ENCODE assay signal across 17 cellular contexts in the genomic region with DNA sequence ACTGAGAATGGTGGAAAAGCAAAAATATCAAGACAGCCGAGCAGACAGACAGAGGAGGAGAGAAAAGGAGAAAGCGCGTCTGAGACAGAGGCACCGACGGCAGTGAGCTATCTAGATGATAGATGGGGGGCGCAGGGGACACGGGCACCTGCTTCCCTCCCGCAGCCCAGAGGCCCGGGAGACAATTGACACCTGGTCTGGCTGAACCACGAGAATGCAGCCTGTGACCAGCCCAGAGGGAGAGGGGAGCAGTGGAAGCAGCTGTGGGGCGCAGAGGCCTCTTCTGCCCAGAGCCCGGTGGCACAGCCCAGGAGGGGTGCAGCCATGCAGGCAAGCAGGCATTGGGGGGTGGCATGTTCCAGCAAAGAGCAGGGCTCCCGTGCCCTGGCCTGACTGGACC. TPM values are rescaled to one million over a fixed set of nuclear protein-coding genes. Genes with fewer than 3 reads are reported as not detected.
DNase-seq lines count a peak whose midpoint lies in the region; ATAC-seq, FAIRE-seq and TF ChIP-seq lines count a peak whose summit lies in the region.
"Had no signal": no experiment of that assay in that cellular context is flagged by ENCODE, and none has a peak within 500 bp of the region (broad histone marks: within the 10 kb centered on the region; RNA-seq: fewer than 3 reads in every experiment).

No MANE protein-coding gene starts in this region.

- no peak overlapping the region for H3K9ac ChIP-seq in SK-N-SH
- no peak overlapping the region for H3K9ac ChIP-seq in GM12878 (ENCODE audit: control insufficient read depth, insufficient read depth, low read length)
- H3K9ac ChIP-seq in smooth muscle cell (ENCODE audit: low read depth) = no peak overlapping the region

- H3K27ac ChIP-seq in SK-N-SH (ENCODE audit: low read depth in 2 of 2, low read length in 1 of 2) (no peak overlapping the region), GM12878 (ENCODE audit: control insufficient read depth, insufficient read depth) (no peak overlapping the region), smooth muscle cell (ENCODE audit: low read depth) (no peak overlapping the region)

- POLR2A ChIA-PET in SK-N-SH (lab: Yijun Ruan, JAX) = interaction anchor here (0.6 kb wide), 1 partner anchor 312 kb away, joined by 3 read pairs; no protein-coding TSS in a partner anchor
- POLR2A ChIA-PET in GM12878 (lab: Charles Lee) = no interaction called here

- H3K9me2 ChIP-seq in SK-N-SH = no peaks in the 10 kb centered on the region

- no peaks in the 10 kb centered on the region for H3K36me3 ChIP-seq in SK-N-SH (replicated peaks in 1 of 2; ENCODE audit: control insufficient read depth in 1 of 2, insufficient read depth in 2 of 2, low read length in 1 of 2)
- no peaks in the 10 kb centered on the region for H3K36me3 ChIP-seq in GM12878 (ENCODE audit: control insufficient read depth in 2 of 2, insufficient read depth in 2 of 2, low read length in 1 of 2)
- no peaks in the 10 kb centered on the region for H3K36me3 ChIP-seq in smooth muscle cell (ENCODE audit: low read depth)
- H3K36me3 ChIP-seq: MG63 had no signal

- no peak overlapping the region for H3K4me2 ChIP-seq in SK-N-SH
- no peak overlapping the region for H3K4me2 ChIP-seq in GM12878 (ENCODE audit: control insufficient read depth, insufficient read depth)
- no peak overlapping the region for H3K4me2 ChIP-seq in smooth muscle cell

- 72% methylated on average over 11 of the region's 13 CpGs for WGBS in SK-N-SH (ENCODE audit: low lambda C conversion rate)
- WGBS in GM12878 (ENCODE audit: insufficient coverage, insufficient replicate concordance, low lambda C conversion rate, missing lambda C conversion rate) = under 1% methylated on average over 13 of the region's 13 CpGs
- WGBS in smooth muscle cell (ENCODE audit: low lambda C conversion rate) = 92% methylated on average over 13 of the region's 13 CpGs

- intact Hi-C loops in GM12878 (cut with micrococcal nuclease; ENCODE audit: unreplicated experiment) = no loop called here

- ATAC-seq in SK-N-SH treated with all-trans-retinoic acid at 6 μM for 48 hours (peak; percentile 22; the same call in 2 of the 3 replicates), GM12878 (peak; percentile 21; the same call in 1 of the 3 replicates), GM21786 (IDR thresholded peaks at IDR 0.05; ENCODE audit: unreplicated experiment) (no peak)

- TF ChIP-seq RAD21 in SK-N-SH (IDR thresholded peaks at IDR 0.05; ENCODE audit: low read length) = no peak
- TF ChIP-seq RAD21 in GM12878 (IDR thresholded peaks at IDR 0.05; ENCODE audit: insufficient read depth, low read depth, low read length) = no peak

- TF ChIP-seq EP300 in SK-N-SH (IDR thresholded peaks at IDR 0.05; ENCODE audit: borderline replicate concordance in 1 of 2, low read depth in 1 of 2, low read length in 1 of 2) (no peak), GM12878 (IDR thresholded peaks at IDR 0.05; ENCODE audit: borderline replicate concordance in 1 of 2, control insufficient read depth in 1 of 2, low read depth in 2 of 2, low read length in 2 of 2) (no peak)

- H3K4me3 ChIP-seq in SK-N-SH (ENCODE audit: low read depth in 2 of 2, low read length in 1 of 2) (no peak overlapping the region), GM12878 (no peak overlapping the region), smooth muscle cell (no peak overlapping the region)
- H3K4me3 ChIP-seq: MG63 had no signal

- BruUV-seq in GM12878 (replicated peaks; lab: Mats Ljungman, UMichigan) = no TSS peak

- in situ Hi-C loops in GM12878 (cut with MboI) = no loop called here

- no peak for DNase-seq in SK-N-SH
- no peak for DNase-seq in GM12878 (ENCODE audit: low read depth, low spot score)
- DNase-seq in myocyte (ENCODE audit: low read depth) = peak; percentile 85
- DNase-seq in H4 (ENCODE audit: low spot score) = no peak
- DNase-seq in T1000 (lab: John Stamatoyannopoulos, UW) = no peak
- no peak for DNase-seq in smooth muscle cell (lab: John Stamatoyannopoulos, UW; ENCODE audit: unreplicated experiment)
- DNase-seq: COR-L47, HFFc6, KBM-7, NCI-H1417 treated with DMSO at 0.1 percent for 48 hours, NCI-H2029, NCI-H226, T-cell had no signal

- no peaks in the 10 kb centered on the region for H4K20me1 ChIP-seq in SK-N-SH (ENCODE audit: insufficient read depth)
- H4K20me1 ChIP-seq in GM12878 (ENCODE audit: control insufficient read depth, insufficient read depth) = no peaks in the 10 kb centered on the region; the same call in 1 of the 2 replicates
- no peaks in the 10 kb centered on the region for H4K20me1 ChIP-seq in smooth muscle cell (ENCODE audit: low read depth)

- H3K4me1 ChIP-seq in SK-N-SH (ENCODE audit: control insufficient read depth in 1 of 2, insufficient read depth in 2 of 2, low read depth in 1 of 2, low read length in 1 of 2) (no peaks in the 10 kb centered on the region; a peak in 1 of 4 replicates), GM12878 (ENCODE audit: control insufficient read depth, insufficient read depth, low read length) (no peaks in the 10 kb centered on the region), smooth muscle cell (ENCODE audit: low read depth) (no peaks in the 10 kb centered on the region)

- TF ChIP-seq CTCF in SK-N-SH (IDR thresholded peaks at IDR 0.05) (no peak), GM12878 (IDR thresholded peaks at IDR 0.05 in 2 of 3, conservative IDR thresholded peaks at IDR 0.05 in 1 of 3; ENCODE audit: control insufficient read depth in 2 of 3, extremely low read depth in 1 of 3, insufficient read depth in 1 of 3, low read depth in 3 of 3, low read length in 3 of 3) (no peak), smooth muscle cell (IDR thresholded peaks at IDR 0.05; ENCODE audit: borderline replicate concordance, insufficient read depth, poor library complexity, severe bottlenecking) (no peak)

- SMC1A ChIA-PET in GM12878 (lab: Charles Lee; ENCODE audit: uncharacterized antibody, unreplicated experiment) = no interaction called here

- CTCF ChIA-PET in SK-N-SH (lab: Yijun Ruan, JAX) = interaction anchor here (0.8 to 1.9 kb wide), 4 partner anchors 15 to 213 kb away, joined by 3 to 6 read pairs (median 3); no protein-coding TSS in a partner anchor
- CTCF ChIA-PET in GM12878 (lab: Yijun Ruan, JAX) = no interaction called here

- no peak overlapping the region for H2AFZ ChIP-seq in SK-N-SH (ENCODE audit: low read depth)
- no peak overlapping the region for H2AFZ ChIP-seq in GM12878 (ENCODE audit: control insufficient read depth, low read depth, low read length)
- no peak overlapping the region for H2AFZ ChIP-seq in smooth muscle cell (ENCODE audit: low read depth)

- H3F3A ChIP-seq in SK-N-SH (replicated peaks; ENCODE audit: insufficient read depth) (no peaks in the 10 kb centered on the region), smooth muscle cell (ENCODE audit: low read depth) (no peaks in the 10 kb centered on the region)

- no peak for FAIRE-seq in GM12878 (lab: Jason Lieb, UNC)

- H3K9me3 ChIP-seq in SK-N-SH (no peaks in the 10 kb centered on the region), GM12878 (replicated peaks; ENCODE audit: control insufficient read depth, insufficient read depth, low read length) (no peaks in the 10 kb centered on the region), smooth muscle cell (replicated peaks; ENCODE audit: low read depth) (no peaks in the 10 kb centered on the region)
- H3K9me3 ChIP-seq: MG63 had no signal

- H3K79me2 ChIP-seq in SK-N-SH (ENCODE audit: insufficient read depth) = no peaks in the 10 kb centered on the region
- H3K79me2 ChIP-seq in GM12878 (ENCODE audit: control insufficient read depth, insufficient read depth, low read length) = no peaks in the 10 kb centered on the region
- no peaks in the 10 kb centered on the region for H3K79me2 ChIP-seq in smooth muscle cell (ENCODE audit: low read depth)

- RAD21 ChIA-PET in GM12878 (lab: Charles Lee; ENCODE audit: unreplicated experiment) = no interaction called here

- no peak for TF ChIP-seq POLR2A in GM12878 (IDR thresholded peaks at IDR 0.05; ENCODE audit: low read depth, low read length)

- H3K27me3 ChIP-seq in SK-N-SH (ENCODE audit: insufficient read depth) (no peaks in the 10 kb centered on the region), GM12878 (replicated peaks in 1 of 2; ENCODE audit: control insufficient read depth in 2 of 2, insufficient read depth in 2 of 2, low read length in 1 of 2) (peaks cover 10 to 16% of the 10 kb centered on the region in 2 experiments; a peak in 3 of 4 replicates), smooth muscle cell (ENCODE audit: low read depth) (peaks cover 27% of the 10 kb centered on the region)

TF ChIP-seq in SK-N-SH treated with all-trans-retinoic acid at 6 μM for 48 hours, 23 proteins besides CTCF, POLR2A, EP300 and RAD21 (continues in another document):
- no peak for TF ChIP-seq CSDC2 (CRISPR knock-in tag; IDR thresholded peaks at IDR 0.05)

TF ChIP-seq in SK-N-SH, 30 proteins besides CTCF, POLR2A, EP300 and RAD21 (continues in another document):
- no peak for TF ChIP-seq NRF1 (IDR thresholded peaks at IDR 0.05; ENCODE audit: low read depth, low read length)

RNA-seq across cellular contexts. Expression of gene ELFN2, which starts 48.2 kb away (rescaled TPM):
- polyA plus RNA-seq in SK-N-SH (2012; rRNA removed) = 2.4 and 2.8 TPM in 2 replicates
- 1.0 and 1.4 TPM in 2 replicates for polyA plus RNA-seq in SK-N-SH (2012; cell fraction: cytosol; rRNA removed)
- polyA plus RNA-seq in SK-N-SH (2012; cell fraction: nucleus; rRNA removed) = 10.1 and 10.5 TPM in 2 replicates
- 0.37 and 0.40 TPM in 2 replicates for total RNA-seq in GM12878 (2013; cell fraction: nucleolus; rRNA removed)
- total RNA-seq in GM12878 (2014; rRNA removed) = not detected in 2 replicates
- not detected in 2 replicates for total RNA-seq in GM12878 (2014; rRNA removed; fragmentation: Illumina TruSeq; extraction: Trizol)
- total RNA-seq in GM12878 (2021) = 0.03 and 0.05 TPM in 2 replicates
- 0.04 TPM for polyA plus RNA-seq in GM12878 (2011; ENCODE audit: low read depth)
- polyA plus RNA-seq in GM12878 (2011; rRNA removed) = 0.03 TPM in 1 of 2 replicates, not detected in the other
- polyA plus RNA-seq in GM12878 (2011; cell fraction: cytosol; rRNA removed) = 0.05 and 0.07 TPM in 2 replicates
- 0.23 and 0.36 TPM in 2 replicates for polyA plus RNA-seq in GM12878 (2011; cell fraction: nucleus; rRNA removed)
- 0.11 TPM in 2 replicates for polyA plus RNA-seq in GM12878 (2012)
- polyA plus RNA-seq in GM12878 (2014; fragmentation: Illumina TruSeq; extraction: Trizol) = not detected in 2 replicates
- polyA plus RNA-seq in GM12878 (2014; fragmentation: Nextera tagmentation; extraction: Ambion mirVana) = not detected
- not detected in 2 replicates for polyA plus RNA-seq in GM12878 (2014; rRNA removed)
- not detected for polyA plus RNA-seq in GM12878 (2016; fragmentation: Nextera tagmentation; extraction: Ambion mirVana)
- 0.10 TPM in 1 of 2 replicates, not detected in the other for polyA minus RNA-seq in GM12878 (2011; rRNA and poly(A)+ RNA removed)
- polyA minus RNA-seq in GM12878 (2011; cell fraction: cytosol; rRNA and poly(A)+ RNA removed) = not detected in 2 replicates
- not detected in 2 replicates for polyA minus RNA-seq in GM12878 (2011; cell fraction: nucleus; rRNA and poly(A)+ RNA removed)
- total RNA-seq in myocyte = 0.05 and 0.21 TPM in 2 replicates
- polyA plus RNA-seq in myocyte (2012) = 0.09 TPM
- total RNA-seq in H4 (2014; rRNA removed; shearing (Covaris generic)) = 0.29 and 0.41 TPM in 2 replicates
- total RNA-seq in smooth muscle cell = 0.67 and 1.3 TPM in 2 replicates
- 0.39 and 0.63 TPM in 2 replicates for polyA plus RNA-seq in smooth muscle cell
- polyA plus RNA-seq: CD14-positive monocyte had no signal
